In the genomic region with DNA sequence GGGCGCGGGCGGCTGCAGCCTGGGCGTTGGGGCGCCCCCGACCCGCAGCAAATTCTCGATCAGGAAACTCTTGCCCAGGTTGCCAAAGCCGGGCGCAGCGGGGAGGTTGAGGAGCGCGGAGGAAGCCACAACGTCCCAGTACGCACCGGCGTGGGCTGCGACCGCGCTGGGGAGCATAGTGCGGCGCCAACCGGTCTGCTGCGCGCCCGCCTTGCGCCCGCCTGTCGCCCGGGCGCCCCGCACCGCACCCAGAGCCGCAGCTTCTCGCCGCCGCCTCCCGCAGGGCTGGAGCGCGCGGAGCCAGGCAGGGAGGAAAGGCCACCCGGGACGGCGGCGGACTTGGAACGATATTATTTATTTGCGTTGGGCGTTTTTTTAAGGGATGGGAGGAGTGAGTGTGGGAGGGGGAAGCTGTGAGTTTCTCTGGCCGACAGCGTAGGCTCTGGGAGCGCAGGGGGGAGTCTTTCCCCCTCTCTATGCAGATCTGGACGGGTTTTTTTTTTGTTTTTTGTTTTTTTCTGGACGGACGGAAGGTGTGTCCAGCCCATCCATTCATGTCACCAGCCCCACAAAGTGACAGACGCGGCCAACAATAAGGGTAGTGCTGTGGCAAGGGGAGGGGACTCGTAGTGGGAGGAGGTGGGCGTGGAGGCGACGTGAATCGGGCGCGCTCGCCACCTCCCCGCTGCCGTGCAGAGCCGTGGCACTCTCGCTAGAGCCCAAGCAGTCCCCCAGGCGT, we compare ENCODE assay signal across 9 cellular contexts. TPM values are rescaled to one million over a fixed set of nuclear protein-coding genes. Genes with fewer than 3 reads are reported as not detected.
DNase-seq lines count a peak whose midpoint lies in the region; ATAC-seq and TF ChIP-seq lines count a peak whose summit lies in the region.
"Had no signal": no experiment of that assay in that cellular context is flagged by ENCODE, and none has a peak within 500 bp of the region (broad histone marks: within the 10 kb centered on the region; RNA-seq: fewer than 3 reads in every experiment).

A gene (minus strand): TSS at position 349 of the 739 bp plus-strand sequence. CDS start 172 bp downstream, at position 177.

- no peaks in the 10 kb centered on the region; the same call in 2 of the 3 replicates for H3K9me3 Mint-ChIP-seq in GM23338

- no peaks in the 10 kb centered on the region for H3K36me3 ChIP-seq in GM23338 (ENCODE audit: insufficient read depth)
- no peaks in the 10 kb centered on the region for H3K36me3 ChIP-seq in WERI-Rb-1
- H3K36me3 ChIP-seq in left ventricle myocardium inferior: no peaks in the 10 kb centered on the region

- H3K4me3 ChIP-seq in GM23338: peak within 1 kb of the TSS; percentile 85
- H3K4me3 ChIP-seq in WERI-Rb-1 (ENCODE audit: low read depth, low read length): peak within 1 kb of the TSS; percentile 68
- H3K4me3 ChIP-seq in left ventricle myocardium inferior: peak within 1 kb of the TSS; percentile 63
- H3K4me3 ChIP-seq in retinal pigment epithelial cell (ENCODE audit: low read length): peak within 1 kb of the TSS; percentile 65

- H3F3A ChIP-seq in GM23338 (replicated peaks; ENCODE audit: low read depth): no peaks in the 10 kb centered on the region

- H4K20me1 ChIP-seq in GM23338 (replicated peaks; ENCODE audit: insufficient read depth): no peaks in the 10 kb centered on the region

- H2AFZ ChIP-seq in GM23338: peak within 1 kb of the TSS; percentile 93

- peaks cover 25% of the 10 kb centered on the region for H3K27me3 Mint-ChIP-seq in GM23338 (ENCODE audit: insufficient read depth, low read depth, poor library complexity)

- H3K9me3 ChIP-seq in WERI-Rb-1 (ENCODE audit: severe bottlenecking): no peaks in the 10 kb centered on the region
- H3K9me3 ChIP-seq in left ventricle myocardium inferior (replicated peaks): no peaks in the 10 kb centered on the region

- peak within 1 kb of the TSS; percentile 89 for H3K4me3 Mint-ChIP-seq in GM23338

- DNase-seq in GM23338 (ENCODE audit: low spot score) (peak; percentile 67), WERI-Rb-1 (peak; percentile 54), left ventricle myocardium inferior (no peak), retinal pigment epithelial cell (ENCODE audit: low read depth) (no peak), SIG-M5 (lab: John Stamatoyannopoulos, UW) (no peak), COLO829 (ENCODE audit: low spot score) (no peak)
- DNase-seq: NCI-H345 had no signal

- intact Hi-C loops in left ventricle myocardium inferior (cut with micrococcal nuclease): no loop called here

- H3K4me1 Mint-ChIP-seq in GM23338: peaks cover 14% of the 10 kb centered on the region

- peaks cover 62% of the 10 kb centered on the region for H3K27me3 ChIP-seq in GM23338 (ENCODE audit: insufficient read depth)
- peaks cover 31% of the 10 kb centered on the region for H3K27me3 ChIP-seq in WERI-Rb-1 (ENCODE audit: insufficient read depth, low read depth, severe bottlenecking)
- peaks cover 70% of the 10 kb centered on the region for H3K27me3 ChIP-seq in left ventricle myocardium inferior (ENCODE audit: low read depth)

- no peaks in the 10 kb centered on the region for H3K79me2 ChIP-seq in GM23338 (replicated peaks; ENCODE audit: insufficient read depth)

- ATAC-seq in GM23338 (peak; percentile 85), GM21576 (IDR thresholded peaks at IDR 0.05; ENCODE audit: unreplicated experiment) (no peak), GM18861 (IDR thresholded peaks at IDR 0.05; ENCODE audit: unreplicated experiment) (no peak)

- peak within 1 kb of the TSS; percentile 89 for H3K4me2 ChIP-seq in GM23338

- no peaks in the 10 kb centered on the region for H3K9me2 ChIP-seq in GM23338 (ENCODE audit: insufficient read depth)

- H3K36me3 Mint-ChIP-seq in GM23338 (ENCODE audit: low read depth): no peaks in the 10 kb centered on the region

- TF ChIP-seq CTCF in GM23338 (conservative IDR thresholded peaks at IDR 0.05; ENCODE audit: low read depth in 2 of 2) (no peak), WERI-Rb-1 (IDR thresholded peaks at IDR 0.05; ENCODE audit: low read depth, low read length) (no peak), left ventricle myocardium inferior (IDR thresholded peaks at IDR 0.05; ENCODE audit: borderline replicate concordance) (no peak), retinal pigment epithelial cell (conservative IDR thresholded peaks at IDR 0.05; ENCODE audit: low read depth, low read length) (no peak)

- H3K27ac ChIP-seq in GM23338 (ENCODE audit: low read depth) (no peak within 1 kb of the TSS), WERI-Rb-1 (no peak within 1 kb of the TSS), left ventricle myocardium inferior (replicated peaks) (no peak within 1 kb of the TSS)

- H3K27ac Mint-ChIP-seq in GM23338: no peak within 1 kb of the TSS

- H3K4me1 ChIP-seq in GM23338 (ENCODE audit: insufficient read depth) (peaks cover 11% of the 10 kb centered on the region), left ventricle myocardium inferior (peaks cover 19% of the 10 kb centered on the region)

TF ChIP-seq in GM23338, 12 proteins besides CTCF, POLR2A, EP300 and RAD21 (continues in another document):
- TF ChIP-seq JUNB (IDR thresholded peaks at IDR 0.05; ENCODE audit: unreplicated experiment) (no peak), EZH2phosphoT487 (IDR thresholded peaks at IDR 0.05; ENCODE audit: unreplicated experiment) (no peak), NANOG (IDR thresholded peaks at IDR 0.05; ENCODE audit: borderline replicate concordance) (no peak), CREB1 (CRISPR knock-in tag; IDR thresholded peaks at IDR 0.05; ENCODE audit: low read depth) (no peak), STAT1 (IDR thresholded peaks at IDR 0.05; ENCODE audit: unreplicated experiment) (no peak)
- TF ChIP-seq, protein P1, sequence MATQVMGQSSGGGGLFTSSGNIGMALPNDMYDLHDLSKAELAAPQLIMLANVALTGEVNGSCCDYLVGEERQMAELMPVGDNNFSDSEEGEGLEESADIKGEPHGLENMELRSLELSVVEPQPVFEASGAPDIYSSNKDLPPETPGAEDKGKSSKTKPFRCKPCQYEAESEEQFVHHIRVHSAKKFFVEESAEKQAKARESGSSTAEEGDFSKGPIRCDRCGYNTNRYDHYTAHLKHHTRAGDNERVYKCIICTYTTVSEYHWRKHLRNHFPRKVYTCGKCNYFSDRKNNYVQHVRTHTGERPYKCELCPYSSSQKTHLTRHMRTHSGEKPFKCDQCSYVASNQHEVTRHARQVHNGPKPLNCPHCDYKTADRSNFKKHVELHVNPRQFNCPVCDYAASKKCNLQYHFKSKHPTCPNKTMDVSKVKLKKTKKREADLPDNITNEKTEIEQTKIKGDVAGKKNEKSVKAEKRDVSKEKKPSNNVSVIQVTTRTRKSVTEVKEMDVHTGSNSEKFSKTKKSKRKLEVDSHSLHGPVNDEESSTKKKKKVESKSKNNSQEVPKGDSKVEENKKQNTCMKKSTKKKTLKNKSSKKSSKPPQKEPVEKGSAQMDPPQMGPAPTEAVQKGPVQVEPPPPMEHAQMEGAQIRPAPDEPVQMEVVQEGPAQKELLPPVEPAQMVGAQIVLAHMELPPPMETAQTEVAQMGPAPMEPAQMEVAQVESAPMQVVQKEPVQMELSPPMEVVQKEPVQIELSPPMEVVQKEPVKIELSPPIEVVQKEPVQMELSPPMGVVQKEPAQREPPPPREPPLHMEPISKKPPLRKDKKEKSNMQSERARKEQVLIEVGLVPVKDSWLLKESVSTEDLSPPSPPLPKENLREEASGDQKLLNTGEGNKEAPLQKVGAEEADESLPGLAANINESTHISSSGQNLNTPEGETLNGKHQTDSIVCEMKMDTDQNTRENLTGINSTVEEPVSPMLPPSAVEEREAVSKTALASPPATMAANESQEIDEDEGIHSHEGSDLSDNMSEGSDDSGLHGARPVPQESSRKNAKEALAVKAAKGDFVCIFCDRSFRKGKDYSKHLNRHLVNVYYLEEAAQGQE (IDR thresholded peaks at IDR 0.05; ENCODE audit: unreplicated experiment): no peak

RNA-seq across cellular contexts. Expression of the gene that starts here (rescaled TPM):
- total RNA-seq in GM23338 (2014; rRNA removed; shearing (Covaris generic)): 0.07 TPM in 1 of 2 replicates, not detected in the other
- polyA plus RNA-seq in GM23338 (2016; fragmentation: Nextera tagmentation; extraction: Ambion mirVana): 0.18 and 0.19 TPM in 2 replicates
- total RNA-seq in left ventricle myocardium inferior: 0.14 TPM

Comparison
In these comparisons a context has a peak if more than half of its experiments do, and no peak if none do; other contexts are left out.
1. Peak in DNase-seq, ATAC-seq, H3K4me3 ChIP-seq and H3K4me2 ChIP-seq in GM23338; RNA of the gene not detected or under 1 TPM.